ENCODE assay signal across 1 cellular context in genomic region chr4:127247293-127247952, GRCh38.
TF ChIP-seq lines count a peak whose summit lies in the region.

No MANE protein-coding gene starts in this region.

TF ChIP-seq in K562, 482 proteins besides CTCF, POLR2A, EP300 and RAD21 (continued from another document and continues in another):
- TF ChIP-seq MLLT1 (IDR thresholded peaks at IDR 0.05): no peak
- TF ChIP-seq POLR2H (tag; IDR thresholded peaks at IDR 0.05; ENCODE audit: low read depth): 0 out of 2 replicates have a peak, but pooled peaks have one; percentile 25
- no peak for TF ChIP-seq CBX5 (IDR thresholded peaks at IDR 0.05; ENCODE audit: borderline replicate concordance, low read depth)
- TF ChIP-seq CEBPG (CRISPR knock-in tag; IDR thresholded peaks at IDR 0.05): no peak
- TF ChIP-seq CEBPG (tag; conservative IDR thresholded peaks at IDR 0.05 in 1 of 2, IDR thresholded peaks at IDR 0.05 in 1 of 2): peak in 1 of 2 experiments; percentile 87; a peak in 2 of 4 replicates
- TF ChIP-seq ZNF217 (CRISPR knock-in tag; IDR thresholded peaks at IDR 0.05): no peak
- TF ChIP-seq ATF7 (IDR thresholded peaks at IDR 0.05): peak; percentile 33; the same call in 1 of the 2 replicates
- TF ChIP-seq FUS (optimal IDR thresholded peaks at IDR 0.05; ENCODE audit: low read depth, low read length): no peak
- TF ChIP-seq EHMT2 (IDR thresholded peaks at IDR 0.05): no peak
- TF ChIP-seq CEBPZ (IDR thresholded peaks at IDR 0.05; ENCODE audit: borderline replicate concordance, low read depth, low read length): no peak
- peak; percentile 46 to 79; a peak in 2 of 4 replicates for TF ChIP-seq TRIM24 (IDR thresholded peaks at IDR 0.05)
- 0 out of 2 replicates have a peak, but pooled peaks have one; percentile 41 for TF ChIP-seq ZNF395 (CRISPR knock-in tag; IDR thresholded peaks at IDR 0.05)
- 0 out of 2 replicates have a peak, but pooled peaks have one; percentile 50 for TF ChIP-seq ATF4 (CRISPR knock-in tag; IDR thresholded peaks at IDR 0.05)
- no peak for TF ChIP-seq SUPT5H (IDR thresholded peaks at IDR 0.05)
- no peak for TF ChIP-seq TARDBP (IDR thresholded peaks at IDR 0.05)
- TF ChIP-seq GTF2E2 (tag; IDR thresholded peaks at IDR 0.05): no peak
- TF ChIP-seq ZBTB17 (CRISPR knock-in tag; IDR thresholded peaks at IDR 0.05): no peak
- no peak for TF ChIP-seq NFRKB (IDR thresholded peaks at IDR 0.05; ENCODE audit: low read depth)
- TF ChIP-seq SMARCA4 (IDR thresholded peaks at IDR 0.05): no peak
- TF ChIP-seq ZKSCAN1 (IDR thresholded peaks at IDR 0.05; ENCODE audit: low read depth, low read length): no peak
- no peak for TF ChIP-seq ARID4B (CRISPR knock-in tag; IDR thresholded peaks at IDR 0.05)
- no peak for TF ChIP-seq HDAC1 (IDR thresholded peaks at IDR 0.05)
- TF ChIP-seq HMG20B (CRISPR knock-in tag; IDR thresholded peaks at IDR 0.05): no peak
- TF ChIP-seq RBM14 (IDR thresholded peaks at IDR 0.05; ENCODE audit: borderline replicate concordance, insufficient read depth, low read depth, low read length): no peak
- TF ChIP-seq EWSR1 (IDR thresholded peaks at IDR 0.05; ENCODE audit: borderline replicate concordance, low read depth, partially characterized antibody): no peak
- no peak for TF ChIP-seq E2F1 (CRISPR knock-in tag; IDR thresholded peaks at IDR 0.05)
- TF ChIP-seq ZNF449 (CRISPR knock-in tag; IDR thresholded peaks at IDR 0.05): no peak
- no peak for TF ChIP-seq CXXC5 (CRISPR knock-in tag; IDR thresholded peaks at IDR 0.05)
- TF ChIP-seq, protein P1, sequence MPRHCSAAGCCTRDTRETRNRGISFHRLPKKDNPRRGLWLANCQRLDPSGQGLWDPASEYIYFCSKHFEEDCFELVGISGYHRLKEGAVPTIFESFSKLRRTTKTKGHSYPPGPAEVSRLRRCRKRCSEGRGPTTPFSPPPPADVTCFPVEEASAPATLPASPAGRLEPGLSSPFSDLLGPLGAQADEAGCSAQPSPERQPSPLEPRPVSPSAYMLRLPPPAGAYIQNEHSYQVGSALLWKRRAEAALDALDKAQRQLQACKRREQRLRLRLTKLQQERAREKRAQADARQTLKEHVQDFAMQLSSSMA (CRISPR knock-in tag; IDR thresholded peaks at IDR 0.05): no peak
- TF ChIP-seq NCOA6 (IDR thresholded peaks at IDR 0.05): no peak
- TF ChIP-seq GABPA (tag; conservative IDR thresholded peaks at IDR 0.05; ENCODE audit: low read depth): peak; percentile 69; the same call in 1 of the 2 replicates
- no peak for TF ChIP-seq XRCC4 (IDR thresholded peaks at IDR 0.05; ENCODE audit: extremely low read depth, insufficient read depth, insufficient read length)
- no peak for TF ChIP-seq XRCC3 (IDR thresholded peaks at IDR 0.05)
- no peak for TF ChIP-seq ETV6 (IDR thresholded peaks at IDR 0.05; ENCODE audit: borderline replicate concordance in 1 of 2, low read depth in 2 of 2, low read length in 1 of 2)
- TF ChIP-seq ETV6 (CRISPR knock-in tag; IDR thresholded peaks at IDR 0.05; ENCODE audit: borderline replicate concordance): no peak
- TF ChIP-seq ZBTB11 (CRISPR knock-in tag; IDR thresholded peaks at IDR 0.05): no peak
- TF ChIP-seq ZNF12 (CRISPR knock-in tag; IDR thresholded peaks at IDR 0.05): no peak
- TF ChIP-seq TAF1 (IDR thresholded peaks at IDR 0.05; ENCODE audit: control insufficient read depth, extremely low read depth, insufficient read depth, low read length, severe bottlenecking): no peak
- TF ChIP-seq ZNF175 (CRISPR knock-in tag; IDR thresholded peaks at IDR 0.05; ENCODE audit: low read depth): no peak; the same call in 1 of the 2 replicates
- TF ChIP-seq, protein P2, sequence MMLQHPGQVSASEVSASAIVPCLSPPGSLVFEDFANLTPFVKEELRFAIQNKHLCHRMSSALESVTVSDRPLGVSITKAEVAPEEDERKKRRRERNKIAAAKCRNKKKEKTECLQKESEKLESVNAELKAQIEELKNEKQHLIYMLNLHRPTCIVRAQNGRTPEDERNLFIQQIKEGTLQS (IDR thresholded peaks at IDR 0.05): peak; percentile 46; the same call in 1 of the 2 replicates
- TF ChIP-seq, protein P2 (CRISPR knock-in tag; conservative IDR thresholded peaks at IDR 0.05): no peak
